Comparison of ENCODE assay signal across 14 cellular contexts in the genomic region with DNA sequence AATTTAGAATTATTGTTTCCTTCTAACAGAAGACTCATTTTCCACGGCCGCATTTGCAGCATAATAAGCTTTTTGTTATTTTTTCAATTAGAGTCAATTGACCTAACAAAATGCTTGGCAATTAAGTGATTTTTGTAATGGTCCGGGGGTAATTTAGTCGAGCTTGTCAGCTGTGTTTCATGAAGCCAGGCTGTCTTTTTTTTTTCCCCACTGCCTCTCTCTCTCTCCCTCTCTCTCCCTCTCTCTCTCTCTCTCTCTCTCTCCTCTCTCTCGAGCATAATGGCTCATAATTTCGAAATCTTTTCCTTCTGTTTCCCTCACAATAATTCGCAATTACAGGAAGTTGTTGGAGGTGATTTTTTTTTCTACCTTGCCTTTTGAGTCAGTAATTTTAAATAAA.
A peak's percentile ranks its signal among the peaks of the same experiment; 100 is the strongest.
DNase-seq lines count a peak whose midpoint lies in the region; ATAC-seq lines count a peak whose summit lies in the region.
"Had no signal": no experiment of that assay in that cellular context is flagged by ENCODE, and none has a peak within 500 bp of the region (broad histone marks: within the 10 kb centered on the region; RNA-seq: fewer than 3 reads in every experiment).

No MANE protein-coding gene starts in this region.

- no peaks in the 10 kb centered on the region for H3K27me3 Mint-ChIP-seq in activated T-cell treated with anti-CD3 and anti-CD28 coated beads, Interleukin-2, amount 50 U/mL, for 24 hours
- no peaks in the 10 kb centered on the region for H3K27me3 Mint-ChIP-seq in effector memory CD8-positive, alpha-beta T cell

- peaks cover 88% of the 10 kb centered on the region for H3K4me1 Mint-ChIP-seq in activated T-cell treated with anti-CD3 and anti-CD28 coated beads, Interleukin-2, amount 50 U/mL, for 24 hours (ENCODE audit: low read depth)
- H3K4me1 Mint-ChIP-seq in effector memory CD8-positive, alpha-beta T cell (ENCODE audit: low read depth in 2 of 2): peaks cover 39 to 58% of the 10 kb centered on the region in 2 donors
- H3K4me1 Mint-ChIP-seq: B cell had no signal

- H3K27ac Mint-ChIP-seq in activated T-cell treated with anti-CD3 and anti-CD28 coated beads, Interleukin-2, amount 50 U/mL, for 24 hours: peak overlapping the region; percentile 96
- H3K27ac Mint-ChIP-seq in effector memory CD8-positive, alpha-beta T cell: peak overlapping the region; percentile 6 to 93
- H3K27ac Mint-ChIP-seq: B cell had no signal

- DNase-seq in activated T-cell treated with anti-CD3 and anti-CD28 coated beads, Interleukin-2, amount 50 U/mL, for 24 hours: no peak
- DNase-seq in activated T-cell treated with anti-CD3 and anti-CD28 coated beads, Interleukin-2, amount 50 U/mL, for 1 hour: no peak
- DNase-seq in NCI-H69 (lab: John Stamatoyannopoulos, UW) (peak; percentile 73), renal cortical epithelial cell (ENCODE audit: low read depth) (peak; percentile 38)
- no peak for DNase-seq in effector memory CD8-positive, alpha-beta T cell
- no peak for DNase-seq in stimulated activated CD8-positive, alpha-beta memory T cell treated with anti-CD3 and anti-CD28 coated beads, Interleukin-4, amount 100 ng/mL, for 48 hours
- DNase-seq: activated CD4-positive, CD25-positive, alpha-beta regulatory T cell; dermis blood vessel endothelial cell; NCI-H524 treated with DMSO at 0.1 percent for 48 hours; SJCRH30; stimulated activated CD4-positive, alpha-beta T cell treated with anti-CD3 and anti-CD28 coated beads, Interleukin-15, amount 100 ng/mL, for 24 hours had no signal

- H3K36me3 Mint-ChIP-seq in activated T-cell treated with anti-CD3 and anti-CD28 coated beads, Interleukin-2, amount 50 U/mL, for 24 hours (ENCODE audit: low read depth): no peaks in the 10 kb centered on the region
- H3K36me3 Mint-ChIP-seq in effector memory CD8-positive, alpha-beta T cell (ENCODE audit: insufficient read depth): no peaks in the 10 kb centered on the region

- no peak for ATAC-seq in effector memory CD8-positive, alpha-beta T cell (replicated peaks)
- ATAC-seq in GM21390 (IDR thresholded peaks at IDR 0.05; ENCODE audit: unreplicated experiment): no peak
- ATAC-seq in GM18870 (IDR thresholded peaks at IDR 0.05; ENCODE audit: unreplicated experiment): no peak

- H3K4me3 Mint-ChIP-seq in activated T-cell treated with anti-CD3 and anti-CD28 coated beads, Interleukin-2, amount 50 U/mL, for 24 hours: peak overlapping the region; percentile 68
- peak overlapping the region; percentile 67 to 69 for H3K4me3 Mint-ChIP-seq in effector memory CD8-positive, alpha-beta T cell
- H3K4me3 Mint-ChIP-seq: B cell had no signal

- no peaks in the 10 kb centered on the region for H3K9me3 Mint-ChIP-seq in activated T-cell treated with anti-CD3 and anti-CD28 coated beads, Interleukin-2, amount 50 U/mL, for 24 hours
- no peaks in the 10 kb centered on the region for H3K9me3 Mint-ChIP-seq in effector memory CD8-positive, alpha-beta T cell

Comparison
In these comparisons a context has a peak if more than half of its experiments do, and no peak if none do; other contexts are left out.
1. DNase-seq: peak in NCI-H69 (single experiment) and renal cortical epithelial cell (single experiment); none in activated T-cell treated with anti-CD3 and anti-CD28 coated beads, Interleukin-2, amount 50 U/mL, for 24 hours (single experiment), activated T-cell treated with anti-CD3 and anti-CD28 coated beads, Interleukin-2, amount 50 U/mL, for 1 hour (single experiment), effector memory CD8-positive, alpha-beta T cell (0 of 3) and stimulated activated CD8-positive, alpha-beta memory T cell treated with anti-CD3 and anti-CD28 coated beads, Interleukin-4, amount 100 ng/mL, for 48 hours (single experiment).